In genomic region chr10:15245530-15245929, GRCh38 we compare ENCODE assay signal across 9 cellular contexts.
DNase-seq lines count a peak whose midpoint lies in the region; ATAC-seq, FAIRE-seq and TF ChIP-seq lines count a peak whose summit lies in the region.
"Had no signal": no experiment of that assay in that cellular context is flagged by ENCODE, and none has a peak within 500 bp of the region (broad histone marks: within the 10 kb centered on the region; RNA-seq: fewer than 3 reads in every experiment).

No MANE protein-coding gene starts in this region.

- H3K27ac ChIP-seq in A549 (no peak overlapping the region), PC-9 (no peak overlapping the region), right atrium auricular region (no peak overlapping the region)

- intact Hi-C loops in PC-9 (cut with micrococcal nuclease; ENCODE audit: unreplicated experiment), result no loop called here

- no peak overlapping the region for H2AFZ ChIP-seq in PC-9

- DNase-seq in A549 (ENCODE audit: low read depth in 1 of 2, low spot score in 1 of 2), result peak in 1 of 2 experiments; percentile 34
- peak; percentile 28 for DNase-seq in GM06990 (ENCODE audit: extremely low read depth, insufficient read length)
- no peak for DNase-seq in PC-9
- DNase-seq in epithelial cell of proximal tubule (ENCODE audit: low read depth), result no peak
- no peak for DNase-seq in kidney tubule cell (ENCODE audit: low spot score)
- no peak for DNase-seq in right atrium auricular region (ENCODE audit: low spot score)
- DNase-seq: NCI-H774 had no signal

- no peaks in the 10 kb centered on the region for H3K36me3 ChIP-seq in GM06990 (ENCODE audit: control insufficient read depth, insufficient read depth, low read length)
- H3K36me3 ChIP-seq in PC-9 (ENCODE audit: low read depth), result no peaks in the 10 kb centered on the region
- no peaks in the 10 kb centered on the region for H3K36me3 ChIP-seq in right atrium auricular region

- no peaks in the 10 kb centered on the region for H3K79me2 ChIP-seq in PC-9 (ENCODE audit: low read depth)

- no peaks in the 10 kb centered on the region for H3F3A ChIP-seq in PC-9 (ENCODE audit: insufficient read depth, low read depth)

- no peaks in the 10 kb centered on the region for H3K9me2 ChIP-seq in PC-9 (ENCODE audit: insufficient read depth)

- TF ChIP-seq POLR2A in A549 (IDR thresholded peaks at IDR 0.05; ENCODE audit: low read length), result no peak

- WGBS in A549 (ENCODE audit: missing lambda C conversion rate), result 66% methylated on average over 3 of the region's 3 CpGs

- H3K27me3 ChIP-seq in GM06990 (replicated peaks; ENCODE audit: control insufficient read depth, insufficient read depth, low read length) (no peaks in the 10 kb centered on the region), PC-9 (ENCODE audit: insufficient read depth, low read depth) (peaks cover 3% of the 10 kb centered on the region; the same call in 1 of the 2 replicates), right atrium auricular region (no peaks in the 10 kb centered on the region)

- H3K9me3 ChIP-seq in A549, result no peaks in the 10 kb centered on the region
- H3K9me3 ChIP-seq in PC-9 (ENCODE audit: insufficient read depth, low read depth), result no peaks in the 10 kb centered on the region
- H3K9me3 ChIP-seq in right atrium auricular region, result no peaks in the 10 kb centered on the region

- BruUV-seq in PC-9 (replicated peaks; lab: Mats Ljungman, UMichigan), result no TSS peak

- TF ChIP-seq RAD21 in A549 (conservative IDR thresholded peaks at IDR 0.05 in 1 of 2, IDR thresholded peaks at IDR 0.05 in 1 of 2), result peak in 1 of 2 experiments; percentile 26; a peak in 1 of 5 replicates

- no peak for FAIRE-seq in A549 (lab: Jason Lieb, UNC)

- no peaks in the 10 kb centered on the region for H3K4me1 ChIP-seq in A549
- no peaks in the 10 kb centered on the region for H3K4me1 ChIP-seq in PC-9 (replicated peaks; ENCODE audit: insufficient read depth)
- no peaks in the 10 kb centered on the region for H3K4me1 ChIP-seq in right atrium auricular region

- H3K4me3 ChIP-seq in A549, result no peak overlapping the region
- H3K4me3 ChIP-seq in GM06990 (replicated peaks; ENCODE audit: low read depth, low read length), result no peak overlapping the region
- H3K4me3 ChIP-seq in PC-9, result no peak overlapping the region
- no peak overlapping the region for H3K4me3 ChIP-seq in epithelial cell of proximal tubule (ENCODE audit: low read depth, low read length)
- H3K4me3 ChIP-seq in right atrium auricular region, result no peak overlapping the region

- CTCF ChIA-PET in A549 (lab: Yijun Ruan, JAX) (interaction anchor here (1.5 kb wide), 1 partner anchor 48 kb away, joined by 3 read pairs; no protein-coding TSS in a partner anchor), PC-9 (lab: Charles Lee) (no interaction called here)

- no peak for TF ChIP-seq EP300 in A549 (IDR thresholded peaks at IDR 0.05)

- ATAC-seq in A549, result peak in 1 of 2 experiments; percentile 85; a peak in 4 of 6 replicates
- ATAC-seq in GM18520 (IDR thresholded peaks at IDR 0.05; ENCODE audit: unreplicated experiment), result no peak
- no peak for ATAC-seq in HG03469 (IDR thresholded peaks at IDR 0.05; ENCODE audit: unreplicated experiment)

- H4K20me1 ChIP-seq in PC-9 (ENCODE audit: insufficient read depth), result no peaks in the 10 kb centered on the region

- TF ChIP-seq CTCF in A549 (IDR thresholded peaks at IDR 0.05) (peak; percentile 25; the same call in 1 of the 3 replicates), GM06990 (IDR thresholded peaks at IDR 0.05; ENCODE audit: insufficient read depth, low read length, poor library complexity, severe bottlenecking) (peak; percentile 63), PC-9 (conservative IDR thresholded peaks at IDR 0.05) (peak; percentile 39), epithelial cell of proximal tubule (conservative IDR thresholded peaks at IDR 0.05; ENCODE audit: low read depth, low read length) (peak; percentile 37), right atrium auricular region (IDR thresholded peaks at IDR 0.05) (no peak)

- POLR2A ChIA-PET in A549 (lab: Yijun Ruan, JAX), result no interaction called here
- POLR2A ChIA-PET in PC-9 (lab: Charles Lee; ENCODE audit: unreplicated experiment), result no interaction called here

- H3K4me2 ChIP-seq in A549 (no peak overlapping the region), PC-9 (no peak overlapping the region)

TF ChIP-seq in A549, 52 proteins besides CTCF, POLR2A, EP300 and RAD21:
- no peak for TF ChIP-seq POLR2AphosphoS2 (conservative IDR thresholded peaks at IDR 0.05; ENCODE audit: low read length)
- TF ChIP-seq USF2 (IDR thresholded peaks at IDR 0.05), result no peak
- TF ChIP-seq MAZ (IDR thresholded peaks at IDR 0.05; ENCODE audit: borderline replicate concordance, low read depth, low read length), result no peak
- TF ChIP-seq, protein P1, sequence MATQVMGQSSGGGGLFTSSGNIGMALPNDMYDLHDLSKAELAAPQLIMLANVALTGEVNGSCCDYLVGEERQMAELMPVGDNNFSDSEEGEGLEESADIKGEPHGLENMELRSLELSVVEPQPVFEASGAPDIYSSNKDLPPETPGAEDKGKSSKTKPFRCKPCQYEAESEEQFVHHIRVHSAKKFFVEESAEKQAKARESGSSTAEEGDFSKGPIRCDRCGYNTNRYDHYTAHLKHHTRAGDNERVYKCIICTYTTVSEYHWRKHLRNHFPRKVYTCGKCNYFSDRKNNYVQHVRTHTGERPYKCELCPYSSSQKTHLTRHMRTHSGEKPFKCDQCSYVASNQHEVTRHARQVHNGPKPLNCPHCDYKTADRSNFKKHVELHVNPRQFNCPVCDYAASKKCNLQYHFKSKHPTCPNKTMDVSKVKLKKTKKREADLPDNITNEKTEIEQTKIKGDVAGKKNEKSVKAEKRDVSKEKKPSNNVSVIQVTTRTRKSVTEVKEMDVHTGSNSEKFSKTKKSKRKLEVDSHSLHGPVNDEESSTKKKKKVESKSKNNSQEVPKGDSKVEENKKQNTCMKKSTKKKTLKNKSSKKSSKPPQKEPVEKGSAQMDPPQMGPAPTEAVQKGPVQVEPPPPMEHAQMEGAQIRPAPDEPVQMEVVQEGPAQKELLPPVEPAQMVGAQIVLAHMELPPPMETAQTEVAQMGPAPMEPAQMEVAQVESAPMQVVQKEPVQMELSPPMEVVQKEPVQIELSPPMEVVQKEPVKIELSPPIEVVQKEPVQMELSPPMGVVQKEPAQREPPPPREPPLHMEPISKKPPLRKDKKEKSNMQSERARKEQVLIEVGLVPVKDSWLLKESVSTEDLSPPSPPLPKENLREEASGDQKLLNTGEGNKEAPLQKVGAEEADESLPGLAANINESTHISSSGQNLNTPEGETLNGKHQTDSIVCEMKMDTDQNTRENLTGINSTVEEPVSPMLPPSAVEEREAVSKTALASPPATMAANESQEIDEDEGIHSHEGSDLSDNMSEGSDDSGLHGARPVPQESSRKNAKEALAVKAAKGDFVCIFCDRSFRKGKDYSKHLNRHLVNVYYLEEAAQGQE (IDR thresholded peaks at IDR 0.05), result no peak
- no peak for TF ChIP-seq RCOR1 (IDR thresholded peaks at IDR 0.05; ENCODE audit: low read depth, low read length)
- no peak for TF ChIP-seq HMGXB4 (CRISPR knock-in tag; IDR thresholded peaks at IDR 0.05; ENCODE audit: borderline replicate concordance)
- no peak for TF ChIP-seq KDM5A (IDR thresholded peaks at IDR 0.05)
- no peak for TF ChIP-seq BHLHE40 (IDR thresholded peaks at IDR 0.05; ENCODE audit: low read depth, low read length)
- TF ChIP-seq NPAS2 (CRISPR knock-in tag; IDR thresholded peaks at IDR 0.05; ENCODE audit: borderline replicate concordance), result no peak
- TF ChIP-seq BCL3 (IDR thresholded peaks at IDR 0.05), result no peak
- no peak for TF ChIP-seq TFCP2L1 (CRISPR knock-in tag; IDR thresholded peaks at IDR 0.05)
- TF ChIP-seq HEYL (CRISPR knock-in tag; IDR thresholded peaks at IDR 0.05), result no peak
- TF ChIP-seq JUN (IDR thresholded peaks at IDR 0.05), result no peak
- TF ChIP-seq EHF (CRISPR knock-in tag; IDR thresholded peaks at IDR 0.05), result no peak
- TF ChIP-seq CBX8 (IDR thresholded peaks at IDR 0.05), result no peak
- TF ChIP-seq ZC3H11A (IDR thresholded peaks at IDR 0.05), result no peak
- TF ChIP-seq ZSCAN20 (CRISPR knock-in tag; IDR thresholded peaks at IDR 0.05), result no peak
- TF ChIP-seq RARB (CRISPR knock-in tag; IDR thresholded peaks at IDR 0.05), result no peak
- TF ChIP-seq CBX2 (IDR thresholded peaks at IDR 0.05; ENCODE audit: borderline replicate concordance, low read depth), result no peak

Comparison
In these comparisons a context has a peak if more than half of its experiments do, and no peak if none do; other contexts are left out.
1. CTCF ChIP-seq: peak in A549 (single experiment), GM06990 (single experiment), PC-9 (single experiment) and epithelial cell of proximal tubule (single experiment); none in right atrium auricular region (0 of 2).